8 cellular contexts compared by ENCODE assay signal in genomic region chr1:88683848-88684481, GRCh38. TPM values are rescaled to one million over a fixed set of nuclear protein-coding genes. Genes with fewer than 3 reads are reported as not detected.
DNase-seq lines count a peak whose midpoint lies in the region; ATAC-seq and TF ChIP-seq lines count a peak whose summit lies in the region.

TSS of gene PKN2 (plus strand) at chr1:88684273. CDS start at chr1:88684581, 308 bp downstream.

- TF ChIP-seq CTCF in C4-2B (conservative IDR thresholded peaks at IDR 0.05) = peak; percentile 20; the same call in 1 of the 2 replicates
- no peak for TF ChIP-seq CTCF in coronary artery (IDR thresholded peaks at IDR 0.05)

- DNase-seq in NCI-H69 (lab: John Stamatoyannopoulos, UW) (peak; percentile 97), coronary artery (ENCODE audit: low spot score) (peak; percentile 99), left colon (peak; percentile 97)
- DNase-seq in activated CD4-positive, alpha-beta T cell treated with anti-CD3 and anti-CD28 coated beads, Interleukin-2, amount 10 ng/mL, durations not matched to agents 7 days and 5 days = peak; percentile 98
- DNase-seq in stimulated activated CD4-positive, alpha-beta T cell treated with anti-CD3 and anti-CD28 coated beads, Interleukin-1b, Interleukin-23, amount 100 ng/mL, for 48 hours = peak; percentile 97

- POLR2A ChIA-PET in activated CD4-positive, alpha-beta T cell treated with anti-CD3 and anti-CD28 coated beads, Interleukin-2, amount 10 ng/mL, durations not matched to agents 7 days and 5 days (lab: Charles Lee) = interaction anchor here (0.6 to 1.2 kb wide), 2 partner anchors 23 to 1354 kb away, joined by 4 to 11 read pairs; no protein-coding TSS in a partner anchor

- H3K27me3 Mint-ChIP-seq in activated CD4-positive, alpha-beta T cell treated with anti-CD3 and anti-CD28 coated beads, Interleukin-2, amount 10 ng/mL, durations not matched to agents 7 days and 5 days = no peaks in the 10 kb centered on the region

- H3K4me1 Mint-ChIP-seq in activated CD4-positive, alpha-beta T cell treated with anti-CD3 and anti-CD28 coated beads, Interleukin-2, amount 10 ng/mL, durations not matched to agents 7 days and 5 days = peaks cover 23% of the 10 kb centered on the region

- CTCF ChIA-PET in activated CD4-positive, alpha-beta T cell treated with anti-CD3 and anti-CD28 coated beads, Interleukin-2, amount 10 ng/mL, durations not matched to agents 7 days and 5 days (lab: Charles Lee) = interaction anchor here (0.6 to 2.1 kb wide), 6 partner anchors 9 to 260 kb away, joined by 3 to 9 read pairs (median 4); no protein-coding TSS in a partner anchor

- no peaks in the 10 kb centered on the region for H3K9me3 Mint-ChIP-seq in activated CD4-positive, alpha-beta T cell treated with anti-CD3 and anti-CD28 coated beads, Interleukin-2, amount 10 ng/mL, durations not matched to agents 7 days and 5 days

- H3K27ac Mint-ChIP-seq in activated CD4-positive, alpha-beta T cell treated with anti-CD3 and anti-CD28 coated beads, Interleukin-2, amount 10 ng/mL, durations not matched to agents 7 days and 5 days = peak within 1 kb of the TSS; percentile 96

- ATAC-seq in GM19351 (IDR thresholded peaks at IDR 0.05; ENCODE audit: unreplicated experiment) = peak; percentile 82
- peak; percentile 86 for ATAC-seq in HG03521 (IDR thresholded peaks at IDR 0.05; ENCODE audit: unreplicated experiment)
- ATAC-seq in left colon = peak; percentile 93

- intact Hi-C loops in left colon (cut with DNase I, micrococcal nuclease) = no loop called here

- no peaks in the 10 kb centered on the region for H3K36me3 Mint-ChIP-seq in activated CD4-positive, alpha-beta T cell treated with anti-CD3 and anti-CD28 coated beads, Interleukin-2, amount 10 ng/mL, durations not matched to agents 7 days and 5 days (ENCODE audit: low read depth)

- peak within 1 kb of the TSS; percentile 92 for H3K4me3 Mint-ChIP-seq in activated CD4-positive, alpha-beta T cell treated with anti-CD3 and anti-CD28 coated beads, Interleukin-2, amount 10 ng/mL, durations not matched to agents 7 days and 5 days

- peak within 1 kb of the TSS; percentile 98 for H3K4me3 ChIP-seq in coronary artery

- H3K27ac ChIP-seq in C4-2B = peak within 1 kb of the TSS; percentile 93
- H3K27ac ChIP-seq in coronary artery = peak within 1 kb of the TSS; percentile 92 to 94

RNA-seq across cellular contexts. Expression of gene PKN2, which starts in this region (rescaled TPM):
- 10 to 100 TPM; 26.6 to 30.7 TPM for total RNA-seq in activated CD4-positive, alpha-beta T cell treated with anti-CD3 and anti-CD28 coated beads, Interleukin-2, amount 10 ng/mL, durations not matched to agents 7 days and 5 days
- total RNA-seq in left colon = 10 to 100 TPM; 57.3 to 64.8 TPM

Comparison
In these comparisons a context has a peak if more than half of its experiments do, and no peak if none do; other contexts are left out.
1. Peak in every context shown above with its lines: DNase-seq, ATAC-seq, H3K4me3 ChIP-seq and H3K27ac ChIP-seq.